Comparison of ENCODE assay signal across 8 cellular contexts in genomic region chr22:26429458-26430238, GRCh38. TPM values are rescaled to one million over a fixed set of nuclear protein-coding genes. Genes with fewer than 3 reads are reported as not detected.
DNase-seq lines count a peak whose midpoint lies in the region; ATAC-seq and TF ChIP-seq lines count a peak whose summit lies in the region.

No MANE protein-coding gene starts in this region.

- peak overlapping the region; percentile 78 to 88 (median 83) for H3K4me3 Mint-ChIP-seq in brain

- H3K27me3 Mint-ChIP-seq in brain = peaks cover 38% of the 10 kb centered on the region

- BruUV-seq in IMR-90 (replicated peaks; lab: Mats Ljungman, UMichigan) = no TSS peak

- ATAC-seq in GM19372 (IDR thresholded peaks at IDR 0.05; ENCODE audit: low read depth, unreplicated experiment) (peak; percentile 15), IMR-90 (ENCODE audit: low read depth) (peak; percentile 33)

- peaks cover 19% of the 10 kb centered on the region for H3K27me3 ChIP-seq in IMR-90 (ENCODE audit: control insufficient read depth, insufficient read depth, low read length)

- H3K36me3 Mint-ChIP-seq in brain = peaks cover 11% of the 10 kb centered on the region

- H3K4me2 ChIP-seq in IMR-90 (ENCODE audit: low read depth, low read length) = peak overlapping the region; percentile 91

- H3K36me3 ChIP-seq in IMR-90 (ENCODE audit: control insufficient read depth, insufficient read depth, low read length) (no peaks in the 10 kb centered on the region; the same call in 1 of the 2 replicates), mesodermal cell (ENCODE audit: control insufficient read depth, insufficient read depth, low read length) (peaks cover 7% of the 10 kb centered on the region)

- TF ChIP-seq CTCF in AG09309 (IDR thresholded peaks at IDR 0.05; ENCODE audit: control insufficient read depth, insufficient read depth, low read depth, low read length, missing control alignments) = no peak
- TF ChIP-seq CTCF in IMR-90 (conservative IDR thresholded peaks at IDR 0.05; ENCODE audit: low read depth, low read length) = no peak
- no peak for TF ChIP-seq CTCF in brain (conservative IDR thresholded peaks at IDR 0.05)

- H2AK9ac ChIP-seq in IMR-90 (replicated peaks; ENCODE audit: low read depth, low read length, poor library complexity) = peak overlapping the region; percentile 85

- no peak overlapping the region for H2BK120ac ChIP-seq in IMR-90 (ENCODE audit: low read depth, low read length)

- no peaks in the 10 kb centered on the region for H3K79me1 ChIP-seq in IMR-90 (ENCODE audit: low read depth in 1 of 2, low read length in 2 of 2)

- no peak overlapping the region for H4K91ac ChIP-seq in IMR-90 (ENCODE audit: insufficient read depth, low read depth, low read length)

- H2BK15ac ChIP-seq in IMR-90 (ENCODE audit: low read depth, low read length) = no peak overlapping the region

- no peak overlapping the region for H3K27ac ChIP-seq in IMR-90 (ENCODE audit: insufficient read depth, low read length)
- no peak overlapping the region for H3K27ac ChIP-seq in mesodermal cell (ENCODE audit: low read depth, low read length, severe bottlenecking)

- H3K14ac ChIP-seq in IMR-90 (replicated peaks; ENCODE audit: low read depth, low read length) = peak overlapping the region; percentile 43; the same call in 1 of the 2 replicates

- no peak overlapping the region for H3K56ac ChIP-seq in IMR-90 (ENCODE audit: extremely low read depth, insufficient read depth, low read length)

- peak overlapping the region; percentile 80 for H3K23ac ChIP-seq in IMR-90 (ENCODE audit: low read depth, low read length)

- H3K9me3 Mint-ChIP-seq in brain = no peaks in the 10 kb centered on the region

- CTCF ChIA-PET in IMR-90 (lab: Yijun Ruan, JAX) = interaction anchor here (1.1 kb wide), 1 partner anchor 62 kb away, joined by 3 read pairs; no protein-coding TSS in a partner anchor

- H3K9ac ChIP-seq in IMR-90 (ENCODE audit: low read depth, low read length) = no peak overlapping the region

- no peak for DNase-seq in AG09309 (ENCODE audit: low read depth)
- no peak for DNase-seq in IMR-90
- no peak for DNase-seq in islet precursor cell
- DNase-seq in erythroblast (lab: John Stamatoyannopoulos, UW) = no peak
- DNase-seq in glomerular visceral epithelial cell (ENCODE audit: extremely low spot score) = no peak

- H3K4me1 ChIP-seq in IMR-90 (ENCODE audit: control insufficient read depth, insufficient read depth, low read length) (0 out of 2 replicates have a peak, but pooled peaks cover 2% of the 10 kb centered on the region), mesodermal cell (ENCODE audit: control insufficient read depth, insufficient read depth, low read length, poor library complexity, severe bottlenecking) (peaks cover 13% of the 10 kb centered on the region)

- POLR2A ChIA-PET in IMR-90 (lab: Charles Lee; ENCODE audit: unreplicated experiment) = no interaction called here

- no peak for TF ChIP-seq POLR2A in IMR-90 (IDR thresholded peaks at IDR 0.05; ENCODE audit: low read depth, low read length)
- TF ChIP-seq POLR2A in erythroblast (IDR thresholded peaks at IDR 0.05; ENCODE audit: low read length) = no peak

- peak overlapping the region; percentile 55; the same call in 1 of the 2 replicates for H3K4ac ChIP-seq in IMR-90 (ENCODE audit: low read depth, low read length)

- dilution Hi-C loops in IMR-90 (cut with HindIII; ENCODE audit: low sequenced_read_pairs, unreplicated experiment) = no loop called here

- H4K20me1 ChIP-seq in IMR-90 (ENCODE audit: insufficient read depth, low read length) = no peaks in the 10 kb centered on the region

- H2AFZ ChIP-seq in IMR-90 (replicated peaks; ENCODE audit: low read length, poor library complexity) = peak overlapping the region; percentile 90

- H2BK20ac ChIP-seq in IMR-90 (ENCODE audit: low read depth, low read length) = no peak overlapping the region; the same call in 1 of the 2 replicates

- H2BK5ac ChIP-seq in IMR-90 (ENCODE audit: low read depth, low read length, poor library complexity, severe bottlenecking) = no peak overlapping the region

- 0 out of 2 replicates have a peak, but pooled peaks cover 6% of the 10 kb centered on the region for H3K9me1 ChIP-seq in IMR-90 (ENCODE audit: insufficient read depth, low read length)

- H3K4me3 ChIP-seq in AG09309 (ENCODE audit: control insufficient read depth, low read depth, low read length) (peak overlapping the region; percentile 48), IMR-90 (ENCODE audit: insufficient read depth, low read depth, low read length) (peak overlapping the region; percentile 72), mesodermal cell (ENCODE audit: extremely low read depth, insufficient read depth, low read length, poor library complexity, severe bottlenecking) (peak overlapping the region; percentile 42)

- no peak overlapping the region for H3K18ac ChIP-seq in IMR-90 (ENCODE audit: low read depth, low read length)

- no peak overlapping the region for H2AK5ac ChIP-seq in IMR-90 (ENCODE audit: low read depth, low read length)

- in situ Hi-C loops in IMR-90 (cut with MboI; ENCODE audit: low sequenced_read_pairs) = no loop called here

- H4K5ac ChIP-seq in IMR-90 (ENCODE audit: low read depth, low read length) = no peak overlapping the region

- intact Hi-C loops in IMR-90 (cut with micrococcal nuclease) = no loop called here

- H3K27ac Mint-ChIP-seq in brain = peak overlapping the region; percentile 21 to 80 (median 72)

- H3K4me1 Mint-ChIP-seq in brain = peaks cover 36% of the 10 kb centered on the region

- no peak for TF ChIP-seq RAD21 in IMR-90 (IDR thresholded peaks at IDR 0.05; ENCODE audit: low read length)

- 2% methylated on average over 18 of the region's 50 CpGs; no CpG with 5 or more reads in 1 of the 2 experiments for WGBS in IMR-90 (ENCODE audit: extremely low coverage in 2 of 2, insufficient read length in 1 of 2), 2 experiments
- 4 to 7% methylated on average over 38 to 42 of the region's 50 CpGs for WGBS in mesodermal cell (ENCODE audit: insufficient coverage in 2 of 2), 2 experiments

- peak overlapping the region; percentile 25 to 39; a peak in 1 of 4 replicates for H4K8ac ChIP-seq in IMR-90 (ENCODE audit: low read depth in 2 of 2, low read length in 2 of 2)

- no peaks in the 10 kb centered on the region for H3K9me3 ChIP-seq in IMR-90 (ENCODE audit: control insufficient read depth, insufficient read depth, low read length)
- H3K9me3 ChIP-seq in mesodermal cell (ENCODE audit: control insufficient read depth, low read length) = no peaks in the 10 kb centered on the region

TF ChIP-seq in IMR-90, 13 proteins besides CTCF, POLR2A, EP300 and RAD21:
- TF ChIP-seq BHLHE40 (IDR thresholded peaks at IDR 0.05; ENCODE audit: low read depth, low read length) (no peak), ELK1 (IDR thresholded peaks at IDR 0.05; ENCODE audit: borderline replicate concordance, low read depth, low read length) (no peak), FOS (IDR thresholded peaks at IDR 0.05; ENCODE audit: low read depth, low read length) (no peak), USF2 (IDR thresholded peaks at IDR 0.05; ENCODE audit: low read depth, low read length) (no peak), MXI1 (IDR thresholded peaks at IDR 0.05; ENCODE audit: borderline replicate concordance, low read depth, low read length) (no peak), MAFK (IDR thresholded peaks at IDR 0.05; ENCODE audit: low read depth, low read length) (no peak), CHD1 (IDR thresholded peaks at IDR 0.05; ENCODE audit: low read depth, low read length) (no peak), RCOR1 (IDR thresholded peaks at IDR 0.05; ENCODE audit: insufficient replicate concordance, low read length) (no peak), NFE2L2 (IDR thresholded peaks at IDR 0.05; ENCODE audit: low read depth, low read length) (no peak)
TF ChIP-seq in IMR-90: peak in this region for 0.

RNA-seq across cellular contexts. Expression of gene ASPHD2, which starts 0.6 kb away (rescaled TPM):
- 1.1 and 1.3 TPM in 2 replicates for total RNA-seq in IMR-90 (2012; rRNA removed)
- polyA plus RNA-seq in IMR-90 (2012; rRNA removed) = 1.3 and 1.4 TPM in 2 replicates
- 0.71 and 1.7 TPM in 2 replicates for polyA plus RNA-seq in IMR-90 (2012; cell fraction: cytosol; rRNA removed)
- polyA plus RNA-seq in IMR-90 (2012; cell fraction: nucleus; rRNA removed; ENCODE audit: low replicate concordance) = 0.63 and 1.0 TPM in 2 replicates
- polyA plus RNA-seq in brain (ENCODE audit: insufficient read depth, low read depth, low replicate concordance) = 8.0 TPM
- 7.3 TPM for polyA plus RNA-seq in mesodermal cell (2013, experiment 1 of 2)
- polyA plus RNA-seq in mesodermal cell (2013, experiment 2 of 2) = 4.8 TPM

RNA-seq across cellular contexts. Expression of gene HPS4, which starts 53.9 kb away (rescaled TPM):
- 15.8 and 18.1 TPM in 2 replicates for total RNA-seq in IMR-90 (2012; rRNA removed)
- polyA plus RNA-seq in IMR-90 (2012; rRNA removed) (19.0 and 19.5 TPM in 2 replicates), brain (ENCODE audit: insufficient read depth, low read depth, low replicate concordance) (25.0 TPM)
- polyA plus RNA-seq in IMR-90 (2012; cell fraction: cytosol; rRNA removed) = 7.0 and 11.5 TPM in 2 replicates
- polyA plus RNA-seq in IMR-90 (2012; cell fraction: nucleus; rRNA removed; ENCODE audit: low replicate concordance) = 44.9 and 55.6 TPM in 2 replicates
- 27.0 TPM for polyA plus RNA-seq in mesodermal cell (2013, experiment 1 of 2)
- 23.4 TPM for polyA plus RNA-seq in mesodermal cell (2013, experiment 2 of 2)

RNA-seq across cellular contexts. Expression of gene SRRD, which starts 54.0 kb away (rescaled TPM):
- total RNA-seq in IMR-90 (2012; rRNA removed) = 24.0 and 28.6 TPM in 2 replicates
- polyA plus RNA-seq in IMR-90 (2012; rRNA removed) (15.7 and 18.3 TPM in 2 replicates), brain (ENCODE audit: insufficient read depth, low read depth, low replicate concordance) (17.2 TPM)
- polyA plus RNA-seq in IMR-90 (2012; cell fraction: cytosol; rRNA removed) = 3.6 and 16.7 TPM in 2 replicates
- polyA plus RNA-seq in IMR-90 (2012; cell fraction: nucleus; rRNA removed; ENCODE audit: low replicate concordance) = 1.9 and 12.8 TPM in 2 replicates
- polyA plus RNA-seq in mesodermal cell (2013, experiment 1 of 2) = 18.7 TPM
- 16.4 TPM for polyA plus RNA-seq in mesodermal cell (2013, experiment 2 of 2)
